In genomic region chr2:41027095-41027494, GRCh38 we compare ENCODE assay signal across 17 cellular contexts.
DNase-seq lines count a peak whose midpoint lies in the region; ATAC-seq and TF ChIP-seq lines count a peak whose summit lies in the region.
"Had no signal": no experiment of that assay in that cellular context is flagged by ENCODE, and none has a peak within 500 bp of the region (broad histone marks: within the 10 kb centered on the region; RNA-seq: fewer than 3 reads in every experiment).

No MANE protein-coding gene starts in this region.

- intact Hi-C loops in activated CD4-positive, alpha-beta T cell treated with anti-CD3 and anti-CD28 coated beads for 36 hours (cut with DNase I, micrococcal nuclease), result no loop called here
- intact Hi-C loops in colonic mucosa (cut with DNase I), result no loop called here

- no peak overlapping the region; the same call in 1 of the 2 replicates for H3K27ac ChIP-seq in DND-41 (ENCODE audit: low read length)
- no peak overlapping the region for H3K27ac ChIP-seq in hepatocyte
- H3K27ac ChIP-seq in colonic mucosa, result no peak overlapping the region
- H3K27ac ChIP-seq: BLaER1 treated with 17β-estradiol and CSF1 and Interleukin-3, amounts not matched to agents 10 nM and 100 nM; GM23248 had no signal

- CTCF ChIA-PET in activated CD4-positive, alpha-beta T cell treated with anti-CD3 and anti-CD28 coated beads for 36 hours (lab: Charles Lee), result no interaction called here

- H3K4me3 Mint-ChIP-seq in activated CD4-positive, alpha-beta T cell treated with anti-CD3 and anti-CD28 coated beads for 36 hours, result no peak overlapping the region
- H3K4me3 Mint-ChIP-seq: CD4-positive, alpha-beta T cell had no signal

- no peaks in the 10 kb centered on the region for H3K9me3 Mint-ChIP-seq in activated CD4-positive, alpha-beta T cell treated with anti-CD3 and anti-CD28 coated beads for 36 hours (ENCODE audit: low read depth)
- H3K9me3 Mint-ChIP-seq: CD4-positive, alpha-beta T cell had no signal

- H3K27me3 Mint-ChIP-seq in activated CD4-positive, alpha-beta T cell treated with anti-CD3 and anti-CD28 coated beads for 36 hours, result no peaks in the 10 kb centered on the region
- H3K27me3 Mint-ChIP-seq: CD4-positive, alpha-beta T cell had no signal

- H3K36me3 Mint-ChIP-seq in activated CD4-positive, alpha-beta T cell treated with anti-CD3 and anti-CD28 coated beads for 36 hours (ENCODE audit: low read depth), result no peaks in the 10 kb centered on the region

- H3K4me1 ChIP-seq in DND-41 (ENCODE audit: insufficient read depth, low read length) (peaks cover 16% of the 10 kb centered on the region), hepatocyte (ENCODE audit: insufficient read depth) (no peaks in the 10 kb centered on the region), colonic mucosa (no peaks in the 10 kb centered on the region)
- H3K4me1 ChIP-seq: BLaER1 treated with 17β-estradiol and CSF1 and Interleukin-3, amounts not matched to agents 10 nM and 100 nM had no signal

- no peak for ATAC-seq in activated CD4-positive, alpha-beta T cell treated with anti-CD3 and anti-CD28 coated beads for 36 hours
- ATAC-seq in DND-41 (ENCODE audit: insufficient read depth, low read depth) (peak; percentile 59; the same call in 2 of the 3 replicates), HG03064 (IDR thresholded peaks at IDR 0.05; ENCODE audit: low read depth, unreplicated experiment) (peak; percentile 11), HG02588 (IDR thresholded peaks at IDR 0.05; ENCODE audit: unreplicated experiment) (no peak)

- no peak for DNase-seq in activated CD4-positive, alpha-beta T cell treated with anti-CD3 and anti-CD28 coated beads for 36 hours
- DNase-seq in activated CD4-positive, alpha-beta T cell treated with anti-CD3 and anti-CD28 coated beads for 1 hour, result no peak
- no peak for DNase-seq in DND-41
- no peak for DNase-seq in hepatocyte (ENCODE audit: low spot score)
- no peak for DNase-seq in colonic mucosa
- DNase-seq in kidney glomerular epithelial cell (lab: John Stamatoyannopoulos, UW), result no peak
- DNase-seq: ACHN; Calu3; CD4-positive, alpha-beta T cell; DMS79; GDM1; GM23248; H7; KBM-7 had no signal

- H4K20me1 ChIP-seq in DND-41 (ENCODE audit: insufficient read depth, low read length) (no peaks in the 10 kb centered on the region), hepatocyte (ENCODE audit: insufficient read depth, poor library complexity, severe bottlenecking) (no peaks in the 10 kb centered on the region)
- H4K20me1 ChIP-seq: BLaER1 treated with 17β-estradiol and CSF1 and Interleukin-3, amounts not matched to agents 10 nM and 100 nM had no signal

- no peaks in the 10 kb centered on the region for H3K27me3 ChIP-seq in DND-41 (ENCODE audit: insufficient read depth, low read length, poor library complexity)
- H3K27me3 ChIP-seq in hepatocyte, result no peaks in the 10 kb centered on the region
- no peaks in the 10 kb centered on the region for H3K27me3 ChIP-seq in colonic mucosa
- H3K27me3 ChIP-seq: BLaER1 treated with 17β-estradiol and CSF1 and Interleukin-3, amounts not matched to agents 10 nM and 100 nM had no signal

- H3K79me2 ChIP-seq in DND-41 (ENCODE audit: insufficient read depth, low read length) (no peaks in the 10 kb centered on the region), hepatocyte (no peaks in the 10 kb centered on the region)

- H3K9ac ChIP-seq in DND-41 (ENCODE audit: low read depth, low read length) (no peak overlapping the region), colonic mucosa (ENCODE audit: low read depth in 2 of 2, low read length in 2 of 2) (no peak overlapping the region)
- H3K9ac ChIP-seq: BLaER1 treated with 17β-estradiol and CSF1 and Interleukin-3, amounts not matched to agents 10 nM and 100 nM; GM23248 had no signal

- H3K4me3 ChIP-seq in DND-41 (ENCODE audit: low read depth in 1 of 2, low read length in 2 of 2) (no peak overlapping the region), hepatocyte (no peak overlapping the region), colonic mucosa (no peak overlapping the region)
- H3K4me3 ChIP-seq: BLaER1 treated with 17β-estradiol and CSF1 and Interleukin-3, amounts not matched to agents 10 nM and 100 nM; GM23248 had no signal

- H3K4me2 ChIP-seq in DND-41 (ENCODE audit: insufficient read depth, low read length), result no peak overlapping the region
- no peak overlapping the region for H3K4me2 ChIP-seq in hepatocyte
- H3K4me2 ChIP-seq: BLaER1 treated with 17β-estradiol and CSF1 and Interleukin-3, amounts not matched to agents 10 nM and 100 nM had no signal

- H2AFZ ChIP-seq in DND-41 (ENCODE audit: low read depth, low read length) (no peak overlapping the region), hepatocyte (peak overlapping the region; percentile 33)
- H2AFZ ChIP-seq: GM23248 had no signal

- TF ChIP-seq CTCF in DND-41 (IDR thresholded peaks at IDR 0.05; ENCODE audit: borderline replicate concordance, extremely low read depth, low read length, poor library complexity, severe bottlenecking) (no peak), hepatocyte (IDR thresholded peaks at IDR 0.05; ENCODE audit: poor library complexity) (no peak), colonic mucosa (IDR thresholded peaks at IDR 0.05) (no peak)

- no peaks in the 10 kb centered on the region for H3K9me2 ChIP-seq in hepatocyte (replicated peaks; ENCODE audit: insufficient read depth)

- no peaks in the 10 kb centered on the region for H3K4me1 Mint-ChIP-seq in activated CD4-positive, alpha-beta T cell treated with anti-CD3 and anti-CD28 coated beads for 36 hours

- WGBS in hepatocyte (ENCODE audit: low lambda C conversion rate, missing lambda C conversion rate), result 68% methylated on average over 3 of the region's 3 CpGs

- H3K9me3 ChIP-seq in DND-41 (ENCODE audit: insufficient read depth, low read length, severe bottlenecking) (no peaks in the 10 kb centered on the region), hepatocyte (ENCODE audit: low read depth) (no peaks in the 10 kb centered on the region), colonic mucosa (no peaks in the 10 kb centered on the region)
- H3K9me3 ChIP-seq: BLaER1 treated with 17β-estradiol and CSF1 and Interleukin-3, amounts not matched to agents 10 nM and 100 nM had no signal

- H3K27ac Mint-ChIP-seq in activated CD4-positive, alpha-beta T cell treated with anti-CD3 and anti-CD28 coated beads for 36 hours, result peak overlapping the region; percentile 41
- H3K27ac Mint-ChIP-seq: CD4-positive, alpha-beta T cell had no signal

- POLR2A ChIA-PET in activated CD4-positive, alpha-beta T cell treated with anti-CD3 and anti-CD28 coated beads for 36 hours (lab: Charles Lee), result no interaction called here

- no peaks in the 10 kb centered on the region for H3K36me3 ChIP-seq in DND-41 (ENCODE audit: insufficient read depth, low read length)
- H3K36me3 ChIP-seq in hepatocyte (replicated peaks; ENCODE audit: insufficient read depth, low read depth), result no peaks in the 10 kb centered on the region
- no peaks in the 10 kb centered on the region for H3K36me3 ChIP-seq in colonic mucosa
- H3K36me3 ChIP-seq: BLaER1 treated with 17β-estradiol and CSF1 and Interleukin-3, amounts not matched to agents 10 nM and 100 nM had no signal

Comparison
In these comparisons a context has a peak if more than half of its experiments do, and no peak if none do; other contexts are left out.
1. ATAC-seq: peak in DND-41 (single experiment) and HG03064 (single experiment); none in activated CD4-positive, alpha-beta T cell treated with anti-CD3 and anti-CD28 coated beads for 36 hours (single experiment) and HG02588 (single experiment).